In genomic region chr5:35938518-35939227, GRCh38 we compare ENCODE assay signal across 9 cellular contexts. TPM values are rescaled to one million over a fixed set of nuclear protein-coding genes. Genes with fewer than 3 reads are reported as not detected.
DNase-seq lines count a peak whose midpoint lies in the region; ATAC-seq lines count a peak whose summit lies in the region.
"Had no signal": no experiment of that assay in that cellular context is flagged by ENCODE, and none has a peak within 500 bp of the region (broad histone marks: within the 10 kb centered on the region; RNA-seq: fewer than 3 reads in every experiment).

Gene CAPSL, minus strand, starts transcription at chr5:35938622. Its CDS starts 17,502 bp downstream, at chr5:35921120.

- H3K4me1 ChIP-seq in muscle layer of duodenum (ENCODE audit: control insufficient read depth in 1 of 2, insufficient read depth in 2 of 2, low read length in 2 of 2), result no peaks in the 10 kb centered on the region

- H3K27me3 ChIP-seq in muscle layer of duodenum (ENCODE audit: low read depth, low read length), result no peaks in the 10 kb centered on the region

- no peak for ATAC-seq in HG03439 (IDR thresholded peaks at IDR 0.05; ENCODE audit: unreplicated experiment)

- no peaks in the 10 kb centered on the region for H3K9me3 ChIP-seq in muscle layer of duodenum (ENCODE audit: control insufficient read depth in 1 of 2, low read length in 2 of 2)

- H3K4me3 ChIP-seq in muscle layer of duodenum (ENCODE audit: low read depth in 1 of 2, low read length in 2 of 2), result peak within 1 kb of the TSS; percentile 8 to 14

- no peaks in the 10 kb centered on the region for H3K36me3 ChIP-seq in muscle layer of duodenum (ENCODE audit: control insufficient read depth in 1 of 2, insufficient read depth in 2 of 2, low read length in 2 of 2)

- DNase-seq in DMS79 treated with DMSO at 0.1 percent for 48 hours (lab: John Stamatoyannopoulos, UW) (peak; percentile 94), NCI-H1105 (lab: John Stamatoyannopoulos, UW) (peak; percentile 66), dermis blood vessel endothelial cell (peak; percentile 16), NCI-H1694 treated with DMSO at 0.1 percent for 48 hours (lab: John Stamatoyannopoulos, UW) (no peak)
- no peak for DNase-seq in central memory CD4-positive, alpha-beta T cell
- DNase-seq in activated T-cell treated with anti-CD3 and anti-CD28 coated beads, Interleukin-2, amount 50 U/mL, for 48 hours, result no peak

- no peak within 1 kb of the TSS for H3K27ac ChIP-seq in muscle layer of duodenum (ENCODE audit: low read length)

RNA-seq across cellular contexts. Expression of gene CAPSL, which starts in this region (rescaled TPM):
- total RNA-seq in dermis blood vessel endothelial cell, result not detected in 2 replicates
- total RNA-seq: kidney epithelial cell had no signal

Comparison
In these comparisons a context has a peak if more than half of its experiments do, and no peak if none do; other contexts are left out.
1. Peak in DNase-seq in dermis blood vessel endothelial cell; RNA of the gene not detected or under 1 TPM.
2. DNase-seq: peak in DMS79 treated with DMSO at 0.1 percent for 48 hours (single experiment) and NCI-H1105 (single experiment); none in central memory CD4-positive, alpha-beta T cell (single experiment), activated T-cell treated with anti-CD3 and anti-CD28 coated beads, Interleukin-2, amount 50 U/mL, for 48 hours (0 of 2) and NCI-H1694 treated with DMSO at 0.1 percent for 48 hours (single experiment).